ENCODE assay signal across 1 cellular context in the genomic region with DNA sequence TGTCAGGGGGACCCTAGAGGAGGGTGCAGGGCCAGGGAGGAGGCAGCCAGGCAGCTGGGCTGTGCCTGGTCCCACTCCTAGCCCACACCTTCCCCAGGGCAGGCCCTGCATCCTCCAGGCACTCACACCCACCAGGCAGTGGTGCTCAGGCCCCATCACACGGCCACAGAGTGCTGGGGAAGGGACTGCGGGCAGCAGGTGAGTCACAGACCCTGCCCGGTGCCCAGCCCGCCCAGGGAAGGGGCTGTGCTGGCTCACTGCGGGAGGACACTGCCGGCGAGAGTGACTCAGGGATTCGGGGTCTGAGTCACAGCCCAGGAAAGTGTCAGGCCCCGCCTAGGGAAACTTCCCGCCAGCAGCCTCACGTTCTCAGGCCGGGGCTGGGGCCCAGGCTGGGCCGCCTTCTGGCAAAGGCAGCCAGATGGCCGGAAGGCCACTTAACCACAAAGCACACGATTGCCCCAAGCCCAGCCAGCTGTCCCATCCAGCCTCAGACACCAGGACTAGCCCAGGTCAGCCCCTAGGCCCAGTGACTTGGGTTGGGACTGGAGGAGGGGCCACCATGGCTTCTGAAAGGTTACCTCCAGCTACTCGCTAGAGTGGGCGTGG.
TF ChIP-seq lines count a peak whose summit lies in the region.

No MANE protein-coding gene starts in this region.

TF ChIP-seq in HepG2, 621 proteins besides CTCF, POLR2A, EP300 and RAD21 (continued from another document and continues in another):
- TF ChIP-seq, protein P1, sequence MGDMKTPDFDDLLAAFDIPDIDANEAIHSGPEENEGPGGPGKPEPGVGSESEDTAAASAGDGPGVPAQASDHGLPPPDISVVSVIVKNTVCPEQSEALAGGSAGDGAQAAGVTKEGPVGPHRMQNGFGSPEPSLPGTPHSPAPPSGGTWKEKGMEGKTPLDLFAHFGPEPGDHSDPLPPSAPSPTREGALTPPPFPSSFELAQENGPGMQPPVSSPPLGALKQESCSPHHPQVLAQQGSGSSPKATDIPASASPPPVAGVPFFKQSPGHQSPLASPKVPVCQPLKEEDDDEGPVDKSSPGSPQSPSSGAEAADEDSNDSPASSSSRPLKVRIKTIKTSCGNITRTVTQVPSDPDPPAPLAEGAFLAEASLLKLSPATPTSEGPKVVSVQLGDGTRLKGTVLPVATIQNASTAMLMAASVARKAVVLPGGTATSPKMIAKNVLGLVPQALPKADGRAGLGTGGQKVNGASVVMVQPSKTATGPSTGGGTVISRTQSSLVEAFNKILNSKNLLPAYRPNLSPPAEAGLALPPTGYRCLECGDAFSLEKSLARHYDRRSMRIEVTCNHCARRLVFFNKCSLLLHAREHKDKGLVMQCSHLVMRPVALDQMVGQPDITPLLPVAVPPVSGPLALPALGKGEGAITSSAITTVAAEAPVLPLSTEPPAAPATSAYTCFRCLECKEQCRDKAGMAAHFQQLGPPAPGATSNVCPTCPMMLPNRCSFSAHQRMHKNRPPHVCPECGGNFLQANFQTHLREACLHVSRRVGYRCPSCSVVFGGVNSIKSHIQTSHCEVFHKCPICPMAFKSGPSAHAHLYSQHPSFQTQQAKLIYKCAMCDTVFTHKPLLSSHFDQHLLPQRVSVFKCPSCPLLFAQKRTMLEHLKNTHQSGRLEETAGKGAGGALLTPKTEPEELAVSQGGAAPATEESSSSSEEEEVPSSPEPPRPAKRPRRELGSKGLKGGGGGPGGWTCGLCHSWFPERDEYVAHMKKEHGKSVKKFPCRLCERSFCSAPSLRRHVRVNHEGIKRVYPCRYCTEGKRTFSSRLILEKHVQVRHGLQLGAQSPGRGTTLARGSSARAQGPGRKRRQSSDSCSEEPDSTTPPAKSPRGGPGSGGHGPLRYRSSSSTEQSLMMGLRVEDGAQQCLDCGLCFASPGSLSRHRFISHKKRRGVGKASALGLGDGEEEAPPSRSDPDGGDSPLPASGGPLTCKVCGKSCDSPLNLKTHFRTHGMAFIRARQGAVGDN (CRISPR knock-in tag; IDR thresholded peaks at IDR 0.05) = peak; percentile 83
- TF ChIP-seq HHEX (CRISPR knock-in tag; IDR thresholded peaks at IDR 0.05) (no peak), UBTF (CRISPR knock-in tag; IDR thresholded peaks at IDR 0.05) (peak; percentile 97), HMGA1 (CRISPR knock-in tag; conservative IDR thresholded peaks at IDR 0.05) (no peak), STAG1 (CRISPR knock-in tag; IDR thresholded peaks at IDR 0.05) (peak; percentile 25; the same call in 1 of the 2 replicates), ZBTB43 (CRISPR knock-in tag; conservative IDR thresholded peaks at IDR 0.05) (peak; percentile 69; the same call in 1 of the 2 replicates), RARG (CRISPR knock-in tag; IDR thresholded peaks at IDR 0.05; ENCODE audit: low read depth) (no peak), HNF1B (CRISPR knock-in tag; IDR thresholded peaks at IDR 0.05) (peak; percentile 81), RNF2 (conservative IDR thresholded peaks at IDR 0.05; ENCODE audit: low read depth) (peak; percentile 82; the same call in 1 of the 2 replicates), POLR2G (IDR thresholded peaks at IDR 0.05; ENCODE audit: low read depth, low read length) (peak; percentile 51; the same call in 1 of the 2 replicates), FOSL2 (CRISPR knock-in tag; IDR thresholded peaks at IDR 0.05) (peak; percentile 99), ZNF136 (CRISPR knock-in tag; IDR thresholded peaks at IDR 0.05; ENCODE audit: low read depth) (no peak), ZSCAN21 (CRISPR knock-in tag; IDR thresholded peaks at IDR 0.05; ENCODE audit: borderline replicate concordance) (peak; percentile 49; the same call in 1 of the 2 replicates), RBAK (CRISPR knock-in tag; IDR thresholded peaks at IDR 0.05) (no peak), MTA3 (CRISPR knock-in tag; IDR thresholded peaks at IDR 0.05) (no peak), MXD3 (CRISPR knock-in tag; IDR thresholded peaks at IDR 0.05) (peak; percentile 67; the same call in 1 of the 2 replicates), CBX5 (CRISPR knock-in tag; IDR thresholded peaks at IDR 0.05; ENCODE audit: borderline replicate concordance) (peak; percentile 71), FOXA3 (CRISPR knock-in tag; IDR thresholded peaks at IDR 0.05) (peak; percentile 24; the same call in 1 of the 2 replicates), ZNF772 (CRISPR knock-in tag; IDR thresholded peaks at IDR 0.05) (peak; percentile 54; the same call in 1 of the 2 replicates), ZFX (CRISPR knock-in tag; IDR thresholded peaks at IDR 0.05; ENCODE audit: low read depth) (peak; percentile 73), NR0B2 (CRISPR knock-in tag; IDR thresholded peaks at IDR 0.05) (no peak), IRF2 (CRISPR knock-in tag; IDR thresholded peaks at IDR 0.05) (no peak), HOXD1 (CRISPR knock-in tag; IDR thresholded peaks at IDR 0.05) (no peak), MXD1 (CRISPR knock-in tag; IDR thresholded peaks at IDR 0.05) (peak; percentile 52; the same call in 1 of the 2 replicates), GATAD1 (CRISPR knock-in tag; IDR thresholded peaks at IDR 0.05) (0 out of 2 replicates have a peak, but pooled peaks have one; percentile 15), RBM39 (IDR thresholded peaks at IDR 0.05; ENCODE audit: low read depth, low read length, poor library complexity, severe bottlenecking) (peak; percentile 23), ERF (CRISPR knock-in tag; IDR thresholded peaks at IDR 0.05) (peak; percentile 25; the same call in 1 of the 2 replicates), CBFB (CRISPR knock-in tag; IDR thresholded peaks at IDR 0.05) (0 out of 2 replicates have a peak, but pooled peaks have one; percentile 32), ATF7 (IDR thresholded peaks at IDR 0.05) (no peak), ATF7 (CRISPR knock-in tag; IDR thresholded peaks at IDR 0.05) (no peak), ZNF543 (CRISPR knock-in tag; IDR thresholded peaks at IDR 0.05) (0 out of 2 replicates have a peak, but pooled peaks have one; percentile 55)
- TF ChIP-seq, protein P2, sequence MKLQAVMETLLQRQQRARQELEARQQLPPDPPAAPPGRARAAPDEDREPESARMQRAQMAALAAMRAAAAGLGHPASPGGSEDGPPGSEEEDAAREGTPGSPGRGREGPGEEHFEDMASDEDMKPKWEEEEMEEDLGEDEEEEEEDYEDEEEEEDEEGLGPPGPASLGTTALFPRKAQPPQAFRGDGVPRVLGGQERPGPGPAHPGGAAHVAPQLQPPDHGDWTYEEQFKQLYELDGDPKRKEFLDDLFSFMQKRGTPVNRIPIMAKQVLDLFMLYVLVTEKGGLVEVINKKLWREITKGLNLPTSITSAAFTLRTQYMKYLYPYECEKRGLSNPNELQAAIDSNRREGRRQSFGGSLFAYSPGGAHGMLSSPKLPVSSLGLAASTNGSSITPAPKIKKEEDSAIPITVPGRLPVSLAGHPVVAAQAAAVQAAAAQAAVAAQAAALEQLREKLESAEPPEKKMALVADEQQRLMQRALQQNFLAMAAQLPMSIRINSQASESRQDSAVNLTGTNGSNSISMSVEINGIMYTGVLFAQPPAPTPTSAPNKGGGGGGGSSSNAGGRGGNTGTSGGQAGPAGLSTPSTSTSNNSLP (IDR thresholded peaks at IDR 0.05; ENCODE audit: low read depth, low read length) = no peak
- TF ChIP-seq, protein P3, sequence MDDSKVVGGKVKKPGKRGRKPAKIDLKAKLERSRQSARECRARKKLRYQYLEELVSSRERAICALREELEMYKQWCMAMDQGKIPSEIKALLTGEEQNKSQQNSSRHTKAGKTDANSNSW (CRISPR knock-in tag; IDR thresholded peaks at IDR 0.05; ENCODE audit: borderline replicate concordance) = 0 out of 2 replicates have a peak, but pooled peaks have one; percentile 57
- TF ChIP-seq, protein P4, sequence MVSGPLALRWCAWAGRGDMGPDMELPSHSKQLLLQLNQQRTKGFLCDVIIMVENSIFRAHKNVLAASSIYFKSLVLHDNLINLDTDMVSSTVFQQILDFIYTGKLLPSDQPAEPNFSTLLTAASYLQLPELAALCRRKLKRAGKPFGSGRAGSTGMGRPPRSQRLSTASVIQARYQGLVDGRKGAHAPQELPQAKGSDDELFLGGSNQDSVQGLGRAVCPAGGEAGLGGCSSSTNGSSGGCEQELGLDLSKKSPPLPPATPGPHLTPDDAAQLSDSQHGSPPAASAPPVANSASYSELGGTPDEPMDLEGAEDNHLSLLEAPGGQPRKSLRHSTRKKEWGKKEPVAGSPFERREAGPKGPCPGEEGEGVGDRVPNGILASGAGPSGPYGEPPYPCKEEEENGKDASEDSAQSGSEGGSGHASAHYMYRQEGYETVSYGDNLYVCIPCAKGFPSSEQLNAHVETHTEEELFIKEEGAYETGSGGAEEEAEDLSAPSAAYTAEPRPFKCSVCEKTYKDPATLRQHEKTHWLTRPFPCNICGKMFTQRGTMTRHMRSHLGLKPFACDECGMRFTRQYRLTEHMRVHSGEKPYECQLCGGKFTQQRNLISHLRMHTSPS (CRISPR knock-in tag; IDR thresholded peaks at IDR 0.05; ENCODE audit: low read depth) = peak; percentile 94; the same call in 1 of the 2 replicates
- TF ChIP-seq, protein P5, sequence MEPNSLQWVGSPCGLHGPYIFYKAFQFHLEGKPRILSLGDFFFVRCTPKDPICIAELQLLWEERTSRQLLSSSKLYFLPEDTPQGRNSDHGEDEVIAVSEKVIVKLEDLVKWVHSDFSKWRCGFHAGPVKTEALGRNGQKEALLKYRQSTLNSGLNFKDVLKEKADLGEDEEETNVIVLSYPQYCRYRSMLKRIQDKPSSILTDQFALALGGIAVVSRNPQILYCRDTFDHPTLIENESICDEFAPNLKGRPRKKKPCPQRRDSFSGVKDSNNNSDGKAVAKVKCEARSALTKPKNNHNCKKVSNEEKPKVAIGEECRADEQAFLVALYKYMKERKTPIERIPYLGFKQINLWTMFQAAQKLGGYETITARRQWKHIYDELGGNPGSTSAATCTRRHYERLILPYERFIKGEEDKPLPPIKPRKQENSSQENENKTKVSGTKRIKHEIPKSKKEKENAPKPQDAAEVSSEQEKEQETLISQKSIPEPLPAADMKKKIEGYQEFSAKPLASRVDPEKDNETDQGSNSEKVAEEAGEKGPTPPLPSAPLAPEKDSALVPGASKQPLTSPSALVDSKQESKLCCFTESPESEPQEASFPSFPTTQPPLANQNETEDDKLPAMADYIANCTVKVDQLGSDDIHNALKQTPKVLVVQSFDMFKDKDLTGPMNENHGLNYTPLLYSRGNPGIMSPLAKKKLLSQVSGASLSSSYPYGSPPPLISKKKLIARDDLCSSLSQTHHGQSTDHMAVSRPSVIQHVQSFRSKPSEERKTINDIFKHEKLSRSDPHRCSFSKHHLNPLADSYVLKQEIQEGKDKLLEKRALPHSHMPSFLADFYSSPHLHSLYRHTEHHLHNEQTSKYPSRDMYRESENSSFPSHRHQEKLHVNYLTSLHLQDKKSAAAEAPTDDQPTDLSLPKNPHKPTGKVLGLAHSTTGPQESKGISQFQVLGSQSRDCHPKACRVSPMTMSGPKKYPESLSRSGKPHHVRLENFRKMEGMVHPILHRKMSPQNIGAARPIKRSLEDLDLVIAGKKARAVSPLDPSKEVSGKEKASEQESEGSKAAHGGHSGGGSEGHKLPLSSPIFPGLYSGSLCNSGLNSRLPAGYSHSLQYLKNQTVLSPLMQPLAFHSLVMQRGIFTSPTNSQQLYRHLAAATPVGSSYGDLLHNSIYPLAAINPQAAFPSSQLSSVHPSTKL (CRISPR knock-in tag; IDR thresholded peaks at IDR 0.05) = peak; percentile 79
